28 cellular contexts compared by ENCODE assay signal in genomic region chr22:21683401-21683811, GRCh38. TPM values are rescaled to one million over a fixed set of nuclear protein-coding genes. Genes with fewer than 3 reads are reported as not detected.
"Had no signal": no experiment of that assay in that cellular context is flagged by ENCODE, and none has a peak within 500 bp of the region (broad histone marks: within the 10 kb centered on the region; RNA-seq: fewer than 3 reads in every experiment).

No MANE protein-coding gene starts in this region.

- H3K36me3 Mint-ChIP-seq: activated CD8-positive, alpha-beta memory T cell treated with anti-CD3 and anti-CD28 coated beads, Interleukin-2, amount 10 ng/mL, durations not matched to agents 7 days and 5 days had no signal

- H3K9me3 Mint-ChIP-seq: activated naive CD4-positive, alpha-beta T cell treated with anti-CD3 and anti-CD28 coated beads, Interleukin-2, amount 50 U/mL, for 24 hours; activated T-helper 17 cell treated with anti-CD3 and anti-CD28 coated beads, Interleukin-2, amount 50 U/mL, for 72 hours; T-helper 1 cell treated with Interleukin-12 subunit alpha and Interleukin-12 subunit beta and Interleukin-4 antibody, amounts not matched to agents 30 μg/mL and 1 μg/mL, for 36 hours; WTC11 had no signal

- FAIRE-seq: bronchial epithelial cell, RCC 7860 had no signal

- H3K4me3 Mint-ChIP-seq: activated CD8-positive, alpha-beta memory T cell treated with anti-CD3 and anti-CD28 coated beads, Interleukin-2, amount 10 ng/mL, durations not matched to agents 7 days and 5 days; activated naive CD4-positive, alpha-beta T cell treated with anti-CD3 and anti-CD28 coated beads, Interleukin-2, amount 50 U/mL, for 24 hours; activated T-helper 17 cell treated with anti-CD3 and anti-CD28 coated beads, Interleukin-2, amount 50 U/mL, for 72 hours; T-helper 1 cell treated with Interleukin-12 subunit alpha and Interleukin-12 subunit beta and Interleukin-4 antibody, amounts not matched to agents 30 μg/mL and 1 μg/mL, for 36 hours; WTC11 had no signal

- H3K4me1 Mint-ChIP-seq: activated CD8-positive, alpha-beta memory T cell treated with anti-CD3 and anti-CD28 coated beads, Interleukin-2, amount 10 ng/mL, durations not matched to agents 7 days and 5 days; activated naive CD4-positive, alpha-beta T cell treated with anti-CD3 and anti-CD28 coated beads, Interleukin-2, amount 50 U/mL, for 24 hours; activated T-helper 17 cell treated with anti-CD3 and anti-CD28 coated beads, Interleukin-2, amount 50 U/mL, for 72 hours; WTC11 had no signal

- ATAC-seq: activated CD8-positive, alpha-beta memory T cell treated with anti-CD3 and anti-CD28 coated beads, Interleukin-2, amount 10 ng/mL, durations not matched to agents 7 days and 5 days; activated T-helper 17 cell treated with anti-CD3 and anti-CD28 coated beads, Interleukin-2, amount 50 U/mL, for 72 hours; PC-3; WTC11 had no signal

- DNase-seq: activated CD4-positive, alpha-beta T cell treated with anti-CD3 and anti-CD28 coated beads for 48 hours; activated CD4-positive, alpha-beta T cell treated with anti-CD3 and anti-CD28 coated beads, Interleukin-2, amount 50 U/mL, for 48 hours; activated CD4-positive, CD25-positive, alpha-beta regulatory T cell treated with anti-CD3 and anti-CD28 coated beads, Interleukin-2, amount 50 U/mL, for 72 hours; activated CD8-positive, alpha-beta memory T cell treated with anti-CD3 and anti-CD28 coated beads, Interleukin-2, amount 10 ng/mL, durations not matched to agents 7 days and 5 days; activated gamma-delta T cell treated with Interleukin-2 at 50 U/mL for 16 hours; activated T-cell treated with anti-CD3 and anti-CD28 coated beads, Interleukin-2, amount 50 U/mL, for 48 hours; aorta; central memory CD4-positive, alpha-beta T cell; Kasumi-1; KBM-7; NCI-H1105 treated with DMSO at 0.1 percent for 48 hours; NCI-H1436 treated with DMSO at 0.1 percent for 48 hours; NCI-H187; NCI-H2081; NCI-H2227 treated with DMSO at 0.1 percent for 48 hours; NCI-H510A; NCI-H526 treated with DMSO at 0.1 percent for 48 hours; NCI-H82; PC-3; SHP77; T-helper 9 cell had no signal

- H3K27ac Mint-ChIP-seq: activated CD8-positive, alpha-beta memory T cell treated with anti-CD3 and anti-CD28 coated beads, Interleukin-2, amount 10 ng/mL, durations not matched to agents 7 days and 5 days; activated naive CD4-positive, alpha-beta T cell treated with anti-CD3 and anti-CD28 coated beads, Interleukin-2, amount 50 U/mL, for 24 hours; activated T-helper 17 cell treated with anti-CD3 and anti-CD28 coated beads, Interleukin-2, amount 50 U/mL, for 72 hours; T-helper 1 cell treated with Interleukin-12 subunit alpha and Interleukin-12 subunit beta and Interleukin-4 antibody, amounts not matched to agents 30 μg/mL and 1 μg/mL, for 36 hours; WTC11 had no signal

RNA-seq across cellular contexts. Expression of gene CCDC116, which starts 50.8 kb away (rescaled TPM):
- total RNA-seq: bronchial epithelial cell, PC-3, SK-MEL-5 had no signal
